ENCODE assay signal across 24 cellular contexts in genomic region chr22:37594237-37594636, GRCh38. TPM values are rescaled to one million over a fixed set of nuclear protein-coding genes. Genes with fewer than 3 reads are reported as not detected.
"Had no signal": no experiment of that assay in that cellular context is flagged by ENCODE, and none has a peak within 500 bp of the region (broad histone marks: within the 10 kb centered on the region; RNA-seq: fewer than 3 reads in every experiment).

No MANE protein-coding gene starts in this region.

- H3K27ac Mint-ChIP-seq: activated CD4-positive, alpha-beta memory T cell treated with anti-CD3 and anti-CD28 coated beads for 36 hours; activated CD8-positive, alpha-beta memory T cell treated with anti-CD3 and anti-CD28 coated beads, Interleukin-2, amount 10 ng/mL, durations not matched to agents 7 days and 5 days; activated naive CD4-positive, alpha-beta T cell treated with anti-CD3 and anti-CD28 coated beads, Interleukin-2, amount 10 ng/mL, durations not matched to agents 7 days and 5 days; T-helper 17 cell had no signal

- ATAC-seq: activated CD8-positive, alpha-beta memory T cell treated with anti-CD3 and anti-CD28 coated beads, Interleukin-2, amount 10 ng/mL, durations not matched to agents 7 days and 5 days; sciatic nerve; T-helper 17 cell had no signal

- H3K9me3 Mint-ChIP-seq: activated CD4-positive, alpha-beta memory T cell treated with anti-CD3 and anti-CD28 coated beads for 36 hours; activated naive CD4-positive, alpha-beta T cell treated with anti-CD3 and anti-CD28 coated beads, Interleukin-2, amount 10 ng/mL, durations not matched to agents 7 days and 5 days; naive B cell had no signal

- H3K4me3 ChIP-seq: lung had no signal

- DNase-seq: activated CD4-positive, alpha-beta memory T cell treated with anti-CD3 and anti-CD28 coated beads for 36 hours; activated CD4-positive, alpha-beta T cell treated with anti-CD3 and anti-CD28 coated beads for 4 hours; activated CD4-positive, CD25-positive, alpha-beta regulatory T cell; activated CD8-positive, alpha-beta memory T cell treated with anti-CD3 and anti-CD28 coated beads, Interleukin-2, amount 10 ng/mL, durations not matched to agents 7 days and 5 days; activated effector memory CD4-positive, alpha-beta T cell treated with anti-CD3 and anti-CD28 coated beads, Interleukin-2, amount 50 U/mL, for 16 hours; activated naive CD4-positive, alpha-beta T cell treated with anti-CD3 and anti-CD28 coated beads, Interleukin-2, amount 10 ng/mL, durations not matched to agents 7 days and 5 days; activated T-cell treated with anti-CD3 and anti-CD28 coated beads for 4 hours; cerebellar nuclear complex; cortex of kidney; foreskin fibroblast; kidney; naive B cell; nucleus accumbens; small intestine; stimulated activated CD4-positive, alpha-beta T cell treated with anti-CD3 and anti-CD28 coated beads, Interleukin-2, amount 100 ng/mL, for 24 hours; stimulated activated CD8-positive, alpha-beta memory T cell treated with anti-CD3 and anti-CD28 coated beads, Interleukin-4, amount 100 ng/mL, for 48 hours; stimulated activated naive CD4-positive, alpha-beta T cell treated with Interleukin-2 at 50 U/mL for 16 hours; T-helper 17 cell had no signal

- H3K36me3 Mint-ChIP-seq: activated CD4-positive, alpha-beta memory T cell treated with anti-CD3 and anti-CD28 coated beads for 36 hours; activated CD8-positive, alpha-beta memory T cell treated with anti-CD3 and anti-CD28 coated beads, Interleukin-2, amount 10 ng/mL, durations not matched to agents 7 days and 5 days; activated naive CD4-positive, alpha-beta T cell treated with anti-CD3 and anti-CD28 coated beads, Interleukin-2, amount 10 ng/mL, durations not matched to agents 7 days and 5 days; naive B cell had no signal

- H3K4me3 Mint-ChIP-seq: activated CD4-positive, alpha-beta memory T cell treated with anti-CD3 and anti-CD28 coated beads for 36 hours; activated CD8-positive, alpha-beta memory T cell treated with anti-CD3 and anti-CD28 coated beads, Interleukin-2, amount 10 ng/mL, durations not matched to agents 7 days and 5 days; activated naive CD4-positive, alpha-beta T cell treated with anti-CD3 and anti-CD28 coated beads, Interleukin-2, amount 10 ng/mL, durations not matched to agents 7 days and 5 days; naive B cell; T-helper 17 cell had no signal

- H3K27me3 Mint-ChIP-seq: activated CD4-positive, alpha-beta memory T cell treated with anti-CD3 and anti-CD28 coated beads for 36 hours; activated CD8-positive, alpha-beta memory T cell treated with anti-CD3 and anti-CD28 coated beads, Interleukin-2, amount 10 ng/mL, durations not matched to agents 7 days and 5 days; T-helper 17 cell had no signal

RNA-seq across cellular contexts. Expression of gene LGALS2, which starts 14.3 kb away (rescaled TPM):
- total RNA-seq: activated CD4-positive, alpha-beta memory T cell treated with anti-CD3 and anti-CD28 coated beads for 36 hours; activated CD8-positive, alpha-beta memory T cell treated with anti-CD3 and anti-CD28 coated beads, Interleukin-2, amount 10 ng/mL, durations not matched to agents 7 days and 5 days; epithelial cell of proximal tubule; fibroblast of lung; glomerular endothelial cell; sciatic nerve; ureter had no signal

RNA-seq across cellular contexts. Expression of gene CDC42EP1, which starts 34.0 kb away (rescaled TPM):
- total RNA-seq: T-helper 17 cell had no signal
